Comparison of ENCODE assay signal across 30 cellular contexts in genomic region chr2:104163611-104164157, GRCh38.
"Had no signal": no experiment of that assay in that cellular context is flagged by ENCODE, and none has a peak within 500 bp of the region (broad histone marks: within the 10 kb centered on the region; RNA-seq: fewer than 3 reads in every experiment).

No MANE protein-coding gene starts in this region.

- H3K4me2 ChIP-seq: hepatocyte had no signal

- H3K36me3 Mint-ChIP-seq: activated naive CD4-positive, alpha-beta T cell treated with anti-CD3 and anti-CD28 coated beads, Interleukin-2, amount 10 ng/mL, durations not matched to agents 7 days and 5 days; activated naive CD8-positive, alpha-beta T cell treated with anti-CD3 and anti-CD28 coated beads, Interleukin-2, amount 10 ng/mL, durations not matched to agents 7 days and 5 days; mesothelial cell of epicardium; naive B cell; T-cell had no signal

- H3K27me3 ChIP-seq: ascending aorta, esophagus squamous epithelium, gastroesophageal sphincter, hepatocyte, pancreas, right atrium auricular region had no signal

- H3K9me3 ChIP-seq: ascending aorta, esophagus squamous epithelium, gastroesophageal sphincter, pancreas, psoas muscle, right atrium auricular region, thoracic aorta had no signal

- H3K4me1 ChIP-seq: ascending aorta, esophagus squamous epithelium, gastroesophageal sphincter, pancreas, psoas muscle, right atrium auricular region had no signal

- H3K36me3 ChIP-seq: ascending aorta, esophagus squamous epithelium, gastroesophageal sphincter, pancreas, right atrium auricular region, thoracic aorta had no signal

- H3K27me3 Mint-ChIP-seq: activated CD4-positive, alpha-beta T cell treated with anti-CD3 and anti-CD28 coated beads for 36 hours; activated naive CD4-positive, alpha-beta T cell treated with anti-CD3 and anti-CD28 coated beads, Interleukin-2, amount 10 ng/mL, durations not matched to agents 7 days and 5 days; activated naive CD8-positive, alpha-beta T cell treated with anti-CD3 and anti-CD28 coated beads, Interleukin-2, amount 10 ng/mL, durations not matched to agents 7 days and 5 days; activated T-cell treated with anti-CD3 and anti-CD28 coated beads, Interleukin-2, amount 50 U/mL, for 24 hours; naive B cell had no signal

- FAIRE-seq: colon, kidney, pancreas, urothelium cell line had no signal

- H3K4me1 Mint-ChIP-seq: activated CD4-positive, alpha-beta T cell treated with anti-CD3 and anti-CD28 coated beads for 36 hours; activated naive CD4-positive, alpha-beta T cell treated with anti-CD3 and anti-CD28 coated beads, Interleukin-2, amount 10 ng/mL, durations not matched to agents 7 days and 5 days; activated naive CD8-positive, alpha-beta T cell treated with anti-CD3 and anti-CD28 coated beads, Interleukin-2, amount 10 ng/mL, durations not matched to agents 7 days and 5 days; mesothelial cell of epicardium; naive B cell; T-cell had no signal

- H2AFZ ChIP-seq: hepatocyte had no signal

- ATAC-seq: activated CD4-positive, alpha-beta T cell treated with anti-CD3 and anti-CD28 coated beads for 36 hours; gastroesophageal sphincter; left colon; pancreas; psoas muscle; T-cell had no signal

- H3K27ac Mint-ChIP-seq: activated CD4-positive, alpha-beta T cell treated with anti-CD3 and anti-CD28 coated beads for 36 hours; activated naive CD4-positive, alpha-beta T cell treated with anti-CD3 and anti-CD28 coated beads, Interleukin-2, amount 10 ng/mL, durations not matched to agents 7 days and 5 days; activated naive CD8-positive, alpha-beta T cell treated with anti-CD3 and anti-CD28 coated beads, Interleukin-2, amount 10 ng/mL, durations not matched to agents 7 days and 5 days; activated T-cell treated with anti-CD3 and anti-CD28 coated beads, Interleukin-2, amount 50 U/mL, for 24 hours; mesothelial cell of epicardium; naive B cell; T-cell had no signal

- H3K27ac ChIP-seq: ascending aorta, epithelial cell of prostate, esophagus squamous epithelium, gastroesophageal sphincter, hepatocyte, pancreas, psoas muscle, right atrium auricular region, thoracic aorta had no signal

- H3K79me2 ChIP-seq: hepatocyte had no signal

- H3K4me3 ChIP-seq: ascending aorta, esophagus squamous epithelium, gastroesophageal sphincter, hepatocyte, pancreas, psoas muscle, right atrium auricular region, thoracic aorta had no signal

- H3K9me3 Mint-ChIP-seq: activated naive CD8-positive, alpha-beta T cell treated with anti-CD3 and anti-CD28 coated beads, Interleukin-2, amount 10 ng/mL, durations not matched to agents 7 days and 5 days; mesothelial cell of epicardium had no signal

- DNase-seq: activated CD4-positive, alpha-beta T cell treated with anti-CD3 and anti-CD28 coated beads for 36 hours; activated CD4-positive, alpha-beta T cell treated with anti-CD3 and anti-CD28 coated beads, Interleukin-2, amount 50 U/mL, for 4 hours; activated CD4-positive, CD25-positive, alpha-beta regulatory T cell; activated CD8-positive, alpha-beta memory T cell treated with anti-CD3 and anti-CD28 coated beads, Interleukin-2, amount 50 U/mL, for 48 hours; activated gamma-delta T cell; activated naive CD4-positive, alpha-beta T cell treated with anti-CD3 and anti-CD28 coated beads, Interleukin-2, amount 10 ng/mL, durations not matched to agents 7 days and 5 days; activated naive CD8-positive, alpha-beta T cell treated with anti-CD3 and anti-CD28 coated beads, Interleukin-2, amount 10 ng/mL, durations not matched to agents 7 days and 5 days; activated T-cell treated with anti-CD3 and anti-CD28 coated beads, Interleukin-2, amount 50 U/mL, for 24 hours; dermis blood vessel endothelial cell; effector CD4-positive, alpha-beta T cell; esophagus squamous epithelium; kidney; left colon; naive B cell; nucleus accumbens; pancreas; psoas muscle; stimulated activated CD4-positive, alpha-beta T cell treated with anti-CD3 and anti-CD28 coated beads, Interleukin-15, amount 100 ng/mL, for 24 hours; stimulated activated naive CD4-positive, alpha-beta T cell treated with Interleukin-2 at 50 U/mL for 16 hours; T-cell; trophoblast cell had no signal

- H3K4me3 Mint-ChIP-seq: activated CD4-positive, alpha-beta T cell treated with anti-CD3 and anti-CD28 coated beads for 36 hours; activated naive CD4-positive, alpha-beta T cell treated with anti-CD3 and anti-CD28 coated beads, Interleukin-2, amount 10 ng/mL, durations not matched to agents 7 days and 5 days; activated naive CD8-positive, alpha-beta T cell treated with anti-CD3 and anti-CD28 coated beads, Interleukin-2, amount 10 ng/mL, durations not matched to agents 7 days and 5 days; activated T-cell treated with anti-CD3 and anti-CD28 coated beads, Interleukin-2, amount 50 U/mL, for 24 hours; mesothelial cell of epicardium; naive B cell; T-cell had no signal
